In genomic region chr3:36920884-36921567, GRCh38 we compare ENCODE assay signal across 17 cellular contexts.
"Had no signal": no experiment of that assay in that cellular context is flagged by ENCODE, and none has a peak within 500 bp of the region (broad histone marks: within the 10 kb centered on the region; RNA-seq: fewer than 3 reads in every experiment).

No MANE protein-coding gene starts in this region.

- H3K4me1 ChIP-seq: esophagus squamous epithelium, gastroesophageal sphincter, tibial artery, uterus had no signal

- FAIRE-seq: kidney had no signal

- H3K9me3 ChIP-seq: lower lobe of right lung, uterus had no signal

- H3K27ac ChIP-seq: esophagus squamous epithelium, gastroesophageal sphincter, left ventricle myocardium inferior, lower lobe of right lung, tibial artery, upper lobe of left lung, uterus had no signal

- ATAC-seq: effector memory CD8-positive, alpha-beta T cell; gastroesophageal sphincter; left cardiac atrium; lower lobe of right lung; natural killer cell; right cardiac atrium; stimulated activated effector memory CD8-positive, alpha-beta T cell treated with anti-CD3 and anti-CD28 coated beads, Interleukin-12 subunit alpha, Interleukin-12 subunit beta, amount 100 ng/mL, for 72 hours had no signal

- H3K4me3 ChIP-seq: esophagus squamous epithelium, gastroesophageal sphincter, left ventricle myocardium inferior, lower lobe of right lung, tibial artery, upper lobe of left lung, uterus had no signal

- DNase-seq: effector memory CD8-positive, alpha-beta T cell; esophagus squamous epithelium; foreskin fibroblast; glutamatergic neuron; kidney; left cardiac atrium; left ventricle myocardium inferior; lower lobe of right lung; natural killer cell; right cardiac atrium; stimulated activated CD4-positive, alpha-beta T cell treated with anti-CD3 and anti-CD28 coated beads, Interleukin-4, amount 100 ng/mL, for 1 hour; stimulated activated CD8-positive, alpha-beta memory T cell treated with anti-CD3 and anti-CD28 coated beads, Interleukin-4, amount 100 ng/mL, for 48 hours; tibial artery; upper lobe of left lung; uterus had no signal

- H3K27me3 ChIP-seq: esophagus squamous epithelium, gastroesophageal sphincter, tibial artery, upper lobe of left lung, uterus had no signal

- H3K36me3 ChIP-seq: esophagus squamous epithelium, gastroesophageal sphincter, left ventricle myocardium inferior, lower lobe of right lung, tibial artery, upper lobe of left lung, uterus had no signal
